Comparison of ENCODE assay signal across 17 cellular contexts in the genomic region with DNA sequence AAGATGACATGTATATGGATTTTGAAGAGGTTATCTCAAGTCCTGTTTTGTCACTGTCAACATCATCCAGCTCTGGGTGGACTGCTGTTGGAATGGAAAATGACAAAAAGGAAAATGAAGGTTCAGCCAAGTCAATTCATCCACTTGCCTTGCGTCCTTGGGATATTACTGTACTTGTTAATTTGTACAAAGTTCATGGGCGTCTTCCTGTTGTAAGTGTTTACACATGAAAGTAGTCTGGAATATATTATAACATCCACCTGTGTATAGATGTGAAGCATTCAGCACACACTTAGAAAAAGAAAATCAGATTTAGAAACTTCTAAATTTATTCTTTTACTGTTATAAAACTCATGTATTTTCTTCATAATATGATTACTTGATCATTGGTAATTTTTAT.
DNase-seq lines count a peak whose midpoint lies in the region; ATAC-seq, FAIRE-seq and TF ChIP-seq lines count a peak whose summit lies in the region.
"Had no signal": no experiment of that assay in that cellular context is flagged by ENCODE, and none has a peak within 500 bp of the region (broad histone marks: within the 10 kb centered on the region; RNA-seq: fewer than 3 reads in every experiment).

No MANE protein-coding gene starts in this region.

- no peak overlapping the region for H3K4me3 ChIP-seq in osteoblast (ENCODE audit: insufficient read depth, low read length)
- H3K4me3 ChIP-seq: BLaER1, GM23338 had no signal

- H3K9me3 ChIP-seq in osteoblast (ENCODE audit: low read depth, low read length), result no peaks in the 10 kb centered on the region
- H3K9me3 ChIP-seq: BLaER1, Caco-2 had no signal

- no peaks in the 10 kb centered on the region for H3K9me3 Mint-ChIP-seq in central memory CD8-positive, alpha-beta T cell
- H3K9me3 Mint-ChIP-seq in activated naive CD4-positive, alpha-beta T cell treated with anti-CD3 and anti-CD28 coated beads, Interleukin-2, amount 10 ng/mL, durations not matched to agents 7 days and 5 days, result no peaks in the 10 kb centered on the region
- H3K9me3 Mint-ChIP-seq: GM23338, H9 had no signal

- no peaks in the 10 kb centered on the region for H3K4me1 ChIP-seq in osteoblast (ENCODE audit: insufficient read depth, low read length)
- H3K4me1 ChIP-seq: Caco-2 had no signal

- H3K4me2 ChIP-seq in osteoblast (ENCODE audit: insufficient read depth, low read length), result no peak overlapping the region
- H3K4me2 ChIP-seq: BLaER1, GM23338 had no signal

- no peaks in the 10 kb centered on the region for H4K20me1 ChIP-seq in osteoblast (ENCODE audit: insufficient read depth, low read length)
- H4K20me1 ChIP-seq: BLaER1 had no signal

- no peaks in the 10 kb centered on the region for H3K27me3 Mint-ChIP-seq in central memory CD8-positive, alpha-beta T cell
- H3K27me3 Mint-ChIP-seq in activated naive CD4-positive, alpha-beta T cell treated with anti-CD3 and anti-CD28 coated beads, Interleukin-2, amount 10 ng/mL, durations not matched to agents 7 days and 5 days, result no peaks in the 10 kb centered on the region
- H3K27me3 Mint-ChIP-seq: B cell; CD4-positive, CD25-positive, alpha-beta regulatory T cell had no signal

- H3K36me3 ChIP-seq in osteoblast (ENCODE audit: insufficient read depth, low read length), result peaks cover 12% of the 10 kb centered on the region

- ATAC-seq in central memory CD8-positive, alpha-beta T cell (replicated peaks; ENCODE audit: extremely low read depth, poor library complexity, severe bottlenecking), result no peak
- no peak for ATAC-seq in HG02973 (IDR thresholded peaks at IDR 0.05; ENCODE audit: unreplicated experiment)

- H3K27ac Mint-ChIP-seq in central memory CD8-positive, alpha-beta T cell (ENCODE audit: low read depth), result peak overlapping the region; percentile 71
- no peak overlapping the region for H3K27ac Mint-ChIP-seq in activated naive CD4-positive, alpha-beta T cell treated with anti-CD3 and anti-CD28 coated beads, Interleukin-2, amount 10 ng/mL, durations not matched to agents 7 days and 5 days
- H3K27ac Mint-ChIP-seq: B cell; CD8-positive, alpha-beta T cell; H9 had no signal

- no peak for TF ChIP-seq CTCF in osteoblast (IDR thresholded peaks at IDR 0.05; ENCODE audit: extremely low read depth, low read depth, low read length)

- no peak overlapping the region for H3K27ac ChIP-seq in osteoblast (ENCODE audit: low read depth, low read length)
- H3K27ac ChIP-seq: 22Rv1, BLaER1, C4-2B had no signal

- H2AFZ ChIP-seq in osteoblast (ENCODE audit: low read length), result no peak overlapping the region
- H2AFZ ChIP-seq: GM23338 had no signal

- CTCF ChIA-PET in activated naive CD4-positive, alpha-beta T cell treated with anti-CD3 and anti-CD28 coated beads, Interleukin-2, amount 10 ng/mL, durations not matched to agents 7 days and 5 days (lab: Charles Lee), result interaction anchor here (1.3 to 1.5 kb wide), 2 partner anchors 321 to 358 kb away, joined by 3 to 5 read pairs; no protein-coding TSS in a partner anchor

- FAIRE-seq in GM12892 (lab: Jason Lieb, UNC), result peak; percentile 14

- peaks cover 41% of the 10 kb centered on the region for H3K4me1 Mint-ChIP-seq in central memory CD8-positive, alpha-beta T cell
- H3K4me1 Mint-ChIP-seq in activated naive CD4-positive, alpha-beta T cell treated with anti-CD3 and anti-CD28 coated beads, Interleukin-2, amount 10 ng/mL, durations not matched to agents 7 days and 5 days, result peaks cover 9% of the 10 kb centered on the region
- H3K4me1 Mint-ChIP-seq: B cell had no signal

- no peaks in the 10 kb centered on the region for H3K27me3 ChIP-seq in osteoblast (ENCODE audit: insufficient read depth, low read length)
- H3K27me3 ChIP-seq: BLaER1 had no signal

- no peaks in the 10 kb centered on the region for H3K79me2 ChIP-seq in osteoblast (ENCODE audit: insufficient read depth, low read length)

- no peak for TF ChIP-seq POLR2A in GM12892 (IDR thresholded peaks at IDR 0.05; ENCODE audit: low read depth, low read length)

- DNase-seq in GM12892 (ENCODE audit: insufficient read length), result no peak
- no peak for DNase-seq in central memory CD8-positive, alpha-beta T cell (ENCODE audit: low spot score in 2 of 2)
- DNase-seq in osteoblast (ENCODE audit: insufficient read length, low spot score, missing footprints), result peak; percentile 22
- DNase-seq in T-helper 2 cell, result no peak
- no peak for DNase-seq in activated naive CD4-positive, alpha-beta T cell treated with anti-CD3 and anti-CD28 coated beads, Interleukin-2, amount 10 ng/mL, durations not matched to agents 7 days and 5 days
- DNase-seq: CD8-positive, alpha-beta T cell; DMS153; DND-41; H9 had no signal

- H3K36me3 Mint-ChIP-seq in central memory CD8-positive, alpha-beta T cell (ENCODE audit: insufficient read depth), result peaks cover 26% of the 10 kb centered on the region
- peaks cover 36% of the 10 kb centered on the region for H3K36me3 Mint-ChIP-seq in activated naive CD4-positive, alpha-beta T cell treated with anti-CD3 and anti-CD28 coated beads, Interleukin-2, amount 10 ng/mL, durations not matched to agents 7 days and 5 days

- H3K4me3 Mint-ChIP-seq in central memory CD8-positive, alpha-beta T cell, result no peak overlapping the region
- H3K4me3 Mint-ChIP-seq in activated naive CD4-positive, alpha-beta T cell treated with anti-CD3 and anti-CD28 coated beads, Interleukin-2, amount 10 ng/mL, durations not matched to agents 7 days and 5 days, result no peak overlapping the region
- H3K4me3 Mint-ChIP-seq: B cell; CD4-positive, CD25-positive, alpha-beta regulatory T cell; CD8-positive, alpha-beta T cell; GM23338; H9 had no signal
